Comparison of ENCODE assay signal across 10 cellular contexts in the genomic region with DNA sequence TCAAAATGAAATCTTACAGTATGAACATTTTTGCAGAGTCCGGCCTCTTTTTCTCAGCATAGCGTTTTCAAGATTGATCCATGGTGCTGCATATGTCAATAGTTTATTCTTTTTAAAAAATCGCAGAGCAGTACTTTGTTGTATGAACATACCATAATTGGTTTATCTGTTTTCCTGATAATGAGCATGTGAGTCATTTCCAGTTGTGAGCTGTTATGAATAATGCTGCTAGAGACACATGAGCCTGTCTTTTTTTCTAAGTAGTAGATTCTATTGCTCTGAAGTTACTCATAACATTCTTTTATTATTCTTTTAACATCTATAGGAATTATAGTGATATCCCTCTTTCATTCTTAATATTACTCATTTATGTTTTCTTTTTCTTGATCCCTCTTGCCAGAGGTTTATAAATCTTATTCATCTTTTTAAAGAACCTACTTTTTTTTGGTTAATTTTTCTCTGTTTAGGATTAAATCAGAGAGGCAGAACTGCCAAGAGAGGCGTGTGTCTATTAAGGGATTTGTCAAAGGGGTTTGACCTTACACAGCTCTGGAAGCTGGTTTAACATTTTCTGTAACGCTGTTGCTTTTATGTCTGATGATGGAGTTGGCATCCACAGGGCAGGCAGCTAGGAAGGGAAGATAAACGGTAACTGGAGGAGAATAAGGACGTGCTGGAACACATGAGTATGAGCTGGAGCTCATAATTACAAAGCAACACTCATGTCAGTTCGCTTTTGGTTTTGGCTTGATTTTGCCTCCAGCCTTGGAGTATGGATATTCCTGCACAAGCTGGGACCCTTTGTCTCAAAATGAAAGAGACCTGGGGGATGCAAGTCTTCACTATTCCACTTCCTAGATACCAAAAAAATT. TPM values are rescaled to one million over a fixed set of nuclear protein-coding genes. Genes with fewer than 3 reads are reported as not detected.
DNase-seq lines count a peak whose midpoint lies in the region; ATAC-seq, FAIRE-seq and TF ChIP-seq lines count a peak whose summit lies in the region.
"Had no signal": no experiment of that assay in that cellular context is flagged by ENCODE, and none has a peak within 500 bp of the region (broad histone marks: within the 10 kb centered on the region; RNA-seq: fewer than 3 reads in every experiment).

No MANE protein-coding gene starts in this region.

- in situ Hi-C loops in G401 (cut with HindIII; ENCODE audit: low sequenced_read_pairs) = no loop called here

- no peaks in the 10 kb centered on the region for H3K9me1 ChIP-seq in endothelial cell of umbilical vein (replicated peaks; ENCODE audit: control insufficient read depth, extremely low read depth, insufficient read depth, low read length)

- H3K27me3 ChIP-seq in endothelial cell of umbilical vein (ENCODE audit: control insufficient read depth in 2 of 2, insufficient read depth in 2 of 2, low read length in 2 of 2) (no peaks in the 10 kb centered on the region), pancreas (no peaks in the 10 kb centered on the region)
- H3K27me3 ChIP-seq: neural progenitor cell had no signal

- no peak for TF ChIP-seq POLR2A in endothelial cell of umbilical vein (IDR thresholded peaks at IDR 0.05; ENCODE audit: low read depth, low read length)

- peak in 3 of 4 donors; percentile 17 to 59 (median 18) for ATAC-seq in pancreas
- ATAC-seq in mucosa of descending colon = no peak
- ATAC-seq in GM19463 (IDR thresholded peaks at IDR 0.05; ENCODE audit: unreplicated experiment) = no peak
- ATAC-seq in HG03460 (IDR thresholded peaks at IDR 0.05; ENCODE audit: unreplicated experiment) = no peak

- CTCF ChIA-PET in endothelial cell of umbilical vein (lab: Charles Lee) = interaction anchor here (1.1 to 2.8 kb wide), 9 partner anchors 9 to 183 kb away, joined by 3 to 11 read pairs (median 4); no protein-coding TSS in a partner anchor

- intact Hi-C loops in endothelial cell of umbilical vein (cut with micrococcal nuclease) = loop anchor here (5.0 kb wide), 1 partner anchor 124 kb away; no protein-coding TSS in a partner anchor
- intact Hi-C loops in pancreas (cut with DNase I) = no loop called here
- intact Hi-C loops in mucosa of descending colon (cut with DNase I, micrococcal nuclease) = no loop called here

- H3K4me3 ChIP-seq in endothelial cell of umbilical vein (replicated peaks in 1 of 3; ENCODE audit: insufficient read depth in 1 of 3, low read depth in 1 of 3, low read length in 3 of 3) (peak overlapping the region in 1 of 3 experiments; percentile 16), pancreas (no peak overlapping the region), mucosa of descending colon (no peak overlapping the region)
- H3K4me3 ChIP-seq: neural progenitor cell had no signal

- dilution Hi-C loops in endothelial cell of umbilical vein (cut with MboI; ENCODE audit: extremely low pct_ligation_motif_present, low sequenced_read_pairs) = no loop called here

- peak overlapping the region; percentile 7 for H2AFZ ChIP-seq in endothelial cell of umbilical vein (ENCODE audit: low read depth, low read length)
- H2AFZ ChIP-seq: neural progenitor cell had no signal

- peaks cover 4% of the 10 kb centered on the region for H3K79me2 ChIP-seq in endothelial cell of umbilical vein (ENCODE audit: control insufficient read depth, insufficient read depth, low read length)

- H3K9ac ChIP-seq in endothelial cell of umbilical vein (replicated peaks; ENCODE audit: extremely low read depth, insufficient read depth, low read length) = peak overlapping the region; percentile 77
- H3K9ac ChIP-seq: neural progenitor cell had no signal

- POLR2A ChIA-PET in endothelial cell of umbilical vein (lab: Charles Lee) = no interaction called here

- TSS peak; percentile 81 for BruUV-seq in endothelial cell of umbilical vein (replicated peaks; lab: Mats Ljungman, UMichigan)

- H3K4me1 ChIP-seq in endothelial cell of umbilical vein (ENCODE audit: control insufficient read depth, extremely low read depth, insufficient read depth, low read length) = peaks cover 47% of the 10 kb centered on the region
- peaks cover 5 to 25% (median 18%) of the 10 kb centered on the region in 3 donors for H3K4me1 ChIP-seq in pancreas
- H3K4me1 ChIP-seq in mucosa of descending colon (ENCODE audit: low read depth) = no peaks in the 10 kb centered on the region
- H3K4me1 ChIP-seq: neural progenitor cell had no signal

- peak overlapping the region; percentile 87 for H3K4me2 ChIP-seq in endothelial cell of umbilical vein (ENCODE audit: insufficient read depth, low read length)
- H3K4me2 ChIP-seq: neural progenitor cell had no signal

- FAIRE-seq in endothelial cell of umbilical vein (lab: Jason Lieb, UNC) (peak; percentile 48), pancreas (lab: Jason Lieb, UNC) (peak; percentile 23)

- H3K27ac ChIP-seq in endothelial cell of umbilical vein (ENCODE audit: insufficient read depth, low read depth, low read length) (peak overlapping the region; percentile 78), pancreas (no peak overlapping the region)
- H3K27ac ChIP-seq: neural progenitor cell had no signal

- no peaks in the 10 kb centered on the region for H4K20me1 ChIP-seq in endothelial cell of umbilical vein (replicated peaks; ENCODE audit: control insufficient read depth, extremely low read depth, insufficient read depth, low read length)

- TF ChIP-seq CTCF in endothelial cell of umbilical vein (IDR thresholded peaks at IDR 0.05; ENCODE audit: extremely low read depth in 1 of 2, insufficient read depth in 1 of 2, low read depth in 1 of 2, low read length in 2 of 2) (no peak), pancreas (IDR thresholded peaks at IDR 0.05) (no peak), mucosa of descending colon (IDR thresholded peaks at IDR 0.05) (no peak)

- no peaks in the 10 kb centered on the region for H3K36me3 ChIP-seq in endothelial cell of umbilical vein (ENCODE audit: control insufficient read depth in 2 of 2, extremely low read depth in 1 of 2, insufficient read depth in 2 of 2, low read length in 2 of 2)
- no peaks in the 10 kb centered on the region for H3K36me3 ChIP-seq in pancreas
- no peaks in the 10 kb centered on the region for H3K36me3 ChIP-seq in mucosa of descending colon (ENCODE audit: low read depth)

- no peaks in the 10 kb centered on the region for H3K9me3 ChIP-seq in endothelial cell of umbilical vein (replicated peaks; ENCODE audit: control insufficient read depth, insufficient read depth, low read length)
- no peaks in the 10 kb centered on the region for H3K9me3 ChIP-seq in pancreas
- H3K9me3 ChIP-seq in mucosa of descending colon = no peaks in the 10 kb centered on the region

- DNase-seq in G401 (ENCODE audit: low spot score) (peak; percentile 71), RKO (ENCODE audit: low spot score) (peak; percentile 63), endothelial cell of umbilical vein (ENCODE audit: low read depth, low spot score) (peak; percentile 81), pancreas (no peak), mucosa of descending colon (no peak)
- DNase-seq: activated effector memory CD4-positive, alpha-beta T cell treated with Interleukin-2 at 50 U/mL for 16 hours; NCI-H2081 treated with DMSO at 0.1 percent for 48 hours had no signal

- WGBS in pancreas, 2 donors = 47 to 53% methylated on average over 8 of the region's 8 CpGs

TF ChIP-seq in endothelial cell of umbilical vein, 7 proteins besides CTCF, POLR2A, EP300 and RAD21:
- TF ChIP-seq JUN (IDR thresholded peaks at IDR 0.05; ENCODE audit: borderline replicate concordance, insufficient read depth, insufficient read length, low read depth) = peak; percentile 85
- peak; percentile 42 for TF ChIP-seq POLR2AphosphoS5 (IDR thresholded peaks at IDR 0.05; ENCODE audit: insufficient read depth, low read depth, low read length)
- TF ChIP-seq FOS (IDR thresholded peaks at IDR 0.05; ENCODE audit: borderline replicate concordance, insufficient read depth, low read length) = peak; percentile 84
- no peak for TF ChIP-seq MYC (IDR thresholded peaks at IDR 0.05; ENCODE audit: low read depth, low read length)
- peak; percentile 72 for TF ChIP-seq GATA2 (IDR thresholded peaks at IDR 0.05; ENCODE audit: insufficient read depth, insufficient read length, low read depth, low read length)
- TF ChIP-seq EZH2 (IDR thresholded peaks at IDR 0.05; ENCODE audit: borderline replicate concordance, low read depth, low read length, severe bottlenecking) = no peak
- TF ChIP-seq MAX (IDR thresholded peaks at IDR 0.05; ENCODE audit: insufficient read depth, insufficient read length) = no peak

RNA-seq across cellular contexts. Expression of gene MGAT5, which starts 47.5 kb away (rescaled TPM):
- total RNA-seq in G401 (2014; rRNA removed; shearing (Covaris generic)) = 0.07 and 0.31 TPM in 2 replicates
- total RNA-seq in endothelial cell of umbilical vein = 84.1 TPM in 2 replicates
- polyA plus RNA-seq in endothelial cell of umbilical vein = 13.9 and 17.7 TPM in 2 replicates
- polyA plus RNA-seq in endothelial cell of umbilical vein (2011; cell fraction: cytosol; rRNA removed) = 23.1 and 23.4 TPM in 2 replicates
- 25.0 and 26.3 TPM in 2 replicates for polyA plus RNA-seq in endothelial cell of umbilical vein (2011; cell fraction: nucleus; rRNA removed)
- polyA plus RNA-seq in endothelial cell of umbilical vein (2012) = 53.0 and 59.9 TPM in 2 replicates
- 78.0 and 102 TPM in 2 replicates for polyA minus RNA-seq in endothelial cell of umbilical vein
- 13.4 TPM for polyA minus RNA-seq in endothelial cell of umbilical vein (2011; cell fraction: cytosol; rRNA and poly(A)+ RNA removed)
- 53.6 and 124 TPM in 2 replicates for polyA minus RNA-seq in endothelial cell of umbilical vein (2011; cell fraction: nucleus; rRNA and poly(A)+ RNA removed)
- total RNA-seq in pancreas = 10 to 100 TPM; 15.6 to 36.9 (median 20.9) TPM
- polyA plus RNA-seq in pancreas = 1 to 10 TPM; 2.9 to 5.1 TPM
- 10 to 100 TPM; 56.5 to 75.5 (median 69.7) TPM for total RNA-seq in mucosa of descending colon

Comparison
In these comparisons a context has a peak if more than half of its experiments do, and no peak if none do; other contexts are left out.
1. DNase-seq: peak in G401 (single experiment), RKO (single experiment) and endothelial cell of umbilical vein (single experiment); none in pancreas (0 of 6) and mucosa of descending colon (0 of 3).
2. ATAC-seq: peak in pancreas (3 of 4); none in mucosa of descending colon (single experiment), GM19463 (single experiment) and HG03460 (single experiment).
3. RNA of gene MGAT5, which starts 47.5 kb away (total RNA-seq): 84.1 TPM in endothelial cell of umbilical vein, 56.5 to 75.5 TPM in mucosa of descending colon and 15.6 to 36.9 TPM in pancreas; 0.07 to 0.31 TPM in G401; every median in the first group is over 10 times any median in the second.